Comparison of ENCODE assay signal across 10 cellular contexts in genomic region chrX:152989292-152989658, GRCh38. TPM values are rescaled to one million over a fixed set of nuclear protein-coding genes. Genes with fewer than 3 reads are reported as not detected.
A peak's percentile ranks its signal among the peaks of the same experiment; 100 is the strongest.
DNase-seq lines count a peak whose midpoint lies in the region; ATAC-seq and TF ChIP-seq lines count a peak whose summit lies in the region.
"Had no signal": no experiment of that assay in that cellular context is flagged by ENCODE, and none has a peak within 500 bp of the region (broad histone marks: within the 10 kb centered on the region; RNA-seq: fewer than 3 reads in every experiment).

No MANE protein-coding gene starts in this region.

- peak overlapping the region; percentile 70 for H3K4me3 Mint-ChIP-seq in activated CD4-positive, alpha-beta memory T cell treated with anti-CD3 and anti-CD28 coated beads, Interleukin-2, amount 10 ng/mL, durations not matched to agents 7 days and 5 days
- H3K4me3 Mint-ChIP-seq: mesothelial cell of epicardium had no signal

- no peaks in the 10 kb centered on the region for H3K27me3 ChIP-seq in GM06990 (replicated peaks; ENCODE audit: control insufficient read depth, insufficient read depth, low read length)

- intact Hi-C loops in mucosa of descending colon (cut with DNase I, micrococcal nuclease): no loop called here

- H3K36me3 Mint-ChIP-seq in activated CD4-positive, alpha-beta memory T cell treated with anti-CD3 and anti-CD28 coated beads, Interleukin-2, amount 10 ng/mL, durations not matched to agents 7 days and 5 days (ENCODE audit: low read depth): no peaks in the 10 kb centered on the region
- H3K36me3 Mint-ChIP-seq: mesothelial cell of epicardium had no signal

- POLR2A ChIA-PET in activated CD4-positive, alpha-beta memory T cell treated with anti-CD3 and anti-CD28 coated beads, Interleukin-2, amount 10 ng/mL, durations not matched to agents 7 days and 5 days (lab: Charles Lee): interaction anchor here (0.8 to 1.1 kb wide), 2 partner anchors 10 to 43 kb away, joined by 3 to 7 read pairs; no protein-coding TSS in a partner anchor

- H3K9me3 ChIP-seq in mucosa of descending colon: no peaks in the 10 kb centered on the region

- no peaks in the 10 kb centered on the region for H3K4me1 ChIP-seq in mucosa of descending colon (ENCODE audit: low read depth)

- CTCF ChIA-PET in activated CD4-positive, alpha-beta memory T cell treated with anti-CD3 and anti-CD28 coated beads, Interleukin-2, amount 10 ng/mL, durations not matched to agents 7 days and 5 days (lab: Charles Lee): no interaction called here

- H3K9me3 Mint-ChIP-seq in activated CD4-positive, alpha-beta memory T cell treated with anti-CD3 and anti-CD28 coated beads, Interleukin-2, amount 10 ng/mL, durations not matched to agents 7 days and 5 days: no peaks in the 10 kb centered on the region
- H3K9me3 Mint-ChIP-seq: mesothelial cell of epicardium had no signal

- no peaks in the 10 kb centered on the region for H3K27me3 Mint-ChIP-seq in activated CD4-positive, alpha-beta memory T cell treated with anti-CD3 and anti-CD28 coated beads, Interleukin-2, amount 10 ng/mL, durations not matched to agents 7 days and 5 days

- peak overlapping the region; percentile 75 for H3K27ac Mint-ChIP-seq in activated CD4-positive, alpha-beta memory T cell treated with anti-CD3 and anti-CD28 coated beads, Interleukin-2, amount 10 ng/mL, durations not matched to agents 7 days and 5 days
- H3K27ac Mint-ChIP-seq: mesothelial cell of epicardium had no signal

- DNase-seq in GM06990 (ENCODE audit: extremely low read depth, insufficient read length) (no peak), mucosa of descending colon (no peak), NAMALWA (ENCODE audit: low spot score) (no peak), COR-L47 (lab: John Stamatoyannopoulos, UW) (no peak), NCI-H2227 (lab: John Stamatoyannopoulos, UW; ENCODE audit: unreplicated experiment) (no peak)
- DNase-seq in activated CD4-positive, alpha-beta memory T cell treated with anti-CD3 and anti-CD28 coated beads, Interleukin-2, amount 10 ng/mL, durations not matched to agents 7 days and 5 days: peak; percentile 26
- DNase-seq: DMS 273 treated with DMSO at 0.1 percent for 48 hours had no signal

- no peaks in the 10 kb centered on the region for H3K36me3 ChIP-seq in GM06990 (ENCODE audit: control insufficient read depth, insufficient read depth, low read length)
- no peaks in the 10 kb centered on the region for H3K36me3 ChIP-seq in mucosa of descending colon (ENCODE audit: low read depth)

- H3K4me3 ChIP-seq in GM06990 (replicated peaks; ENCODE audit: low read depth, low read length) (peak overlapping the region; percentile 24), mucosa of descending colon (no peak overlapping the region)

- peak; percentile 28 for ATAC-seq in GM21576 (IDR thresholded peaks at IDR 0.05; ENCODE audit: unreplicated experiment)
- peak; percentile 24 for ATAC-seq in mucosa of descending colon

- peaks cover 40% of the 10 kb centered on the region for H3K4me1 Mint-ChIP-seq in activated CD4-positive, alpha-beta memory T cell treated with anti-CD3 and anti-CD28 coated beads, Interleukin-2, amount 10 ng/mL, durations not matched to agents 7 days and 5 days
- H3K4me1 Mint-ChIP-seq: mesothelial cell of epicardium had no signal

- no peak for TF ChIP-seq CTCF in GM06990 (IDR thresholded peaks at IDR 0.05; ENCODE audit: insufficient read depth, low read length, poor library complexity, severe bottlenecking)
- no peak for TF ChIP-seq CTCF in mucosa of descending colon (IDR thresholded peaks at IDR 0.05)

RNA-seq across cellular contexts. Expression of gene PNMA5, which starts 4.6 kb away (rescaled TPM):
- under 1 TPM; 0.23 to 0.33 TPM for total RNA-seq in activated CD4-positive, alpha-beta memory T cell treated with anti-CD3 and anti-CD28 coated beads, Interleukin-2, amount 10 ng/mL, durations not matched to agents 7 days and 5 days
- not detected for total RNA-seq in mucosa of descending colon
- total RNA-seq: mesothelial cell of epicardium, pulmonary artery endothelial cell had no signal
